In genomic region chr15:64152507-64153387, GRCh38 we compare ENCODE assay signal across 8 cellular contexts. TPM values are rescaled to one million over a fixed set of nuclear protein-coding genes. Genes with fewer than 3 reads are reported as not detected.
DNase-seq lines count a peak whose midpoint lies in the region; ATAC-seq and TF ChIP-seq lines count a peak whose summit lies in the region.

No MANE protein-coding gene starts in this region.

- peaks cover 31 to 39% of the 10 kb centered on the region in 2 donors for H3K36me3 Mint-ChIP-seq in CD14-positive monocyte
- peaks cover 42% of the 10 kb centered on the region for H3K36me3 Mint-ChIP-seq in activated T-helper 17 cell treated with anti-CD3 and anti-CD28 coated beads, Interleukin-2, amount 50 U/mL, for 72 hours (ENCODE audit: low read depth)

- H3K36me3 ChIP-seq in left lung (peaks cover 0 to 40% of the 10 kb centered on the region in 2 donors), urinary bladder (ENCODE audit: insufficient read depth) (peaks cover 8% of the 10 kb centered on the region)

- H3K9me3 Mint-ChIP-seq in CD14-positive monocyte: peaks cover 0 to 7% (median 2%) of the 10 kb centered on the region in 7 donors
- no peaks in the 10 kb centered on the region for H3K9me3 Mint-ChIP-seq in activated T-helper 17 cell treated with anti-CD3 and anti-CD28 coated beads, Interleukin-2, amount 50 U/mL, for 72 hours

- TF ChIP-seq CTCF in CD14-positive monocyte (IDR thresholded peaks at IDR 0.05) (no peak), left lung (IDR thresholded peaks at IDR 0.05) (no peak)

- intact Hi-C loops in CD14-positive monocyte (cut with micrococcal nuclease) (loop anchor here in 1 of 2 donors (5.0 kb wide), 1 partner anchor 400 kb away; no protein-coding TSS in a partner anchor), left lung (cut with DNase I) (no loop called here)

- H3K4me1 ChIP-seq in left lung (peaks cover 12 to 48% of the 10 kb centered on the region in 2 donors), urinary bladder (ENCODE audit: insufficient read depth) (no peaks in the 10 kb centered on the region)

- H3K4me3 ChIP-seq in left lung (peak overlapping the region; percentile 41 to 50), urinary bladder (ENCODE audit: low read depth, low read length) (peak overlapping the region; percentile 38)

- peak; percentile 10 for ATAC-seq in GM18517 (IDR thresholded peaks at IDR 0.05; ENCODE audit: unreplicated experiment)
- peak; percentile 20 for ATAC-seq in HG03354 (IDR thresholded peaks at IDR 0.05; ENCODE audit: poor library complexity, severe bottlenecking, unreplicated experiment)
- no peak for ATAC-seq in activated T-helper 17 cell treated with anti-CD3 and anti-CD28 coated beads, Interleukin-2, amount 50 U/mL, for 72 hours (replicated peaks)
- ATAC-seq in left lung: peak; percentile 3
- no peak for ATAC-seq in HG03175 (IDR thresholded peaks at IDR 0.05; ENCODE audit: unreplicated experiment)

- H3K27me3 ChIP-seq in left lung: peaks cover 13 to 31% of the 10 kb centered on the region in 2 donors

- peaks cover 38% of the 10 kb centered on the region for H3K4me1 Mint-ChIP-seq in CD14-positive monocyte
- H3K4me1 Mint-ChIP-seq in activated T-helper 17 cell treated with anti-CD3 and anti-CD28 coated beads, Interleukin-2, amount 50 U/mL, for 72 hours: peaks cover 13% of the 10 kb centered on the region

- WGBS in urinary bladder: 23% methylated on average over 27 of the region's 27 CpGs

- H3K4me3 Mint-ChIP-seq in CD14-positive monocyte: peak overlapping the region; percentile 70 to 83
- H3K4me3 Mint-ChIP-seq in activated T-helper 17 cell treated with anti-CD3 and anti-CD28 coated beads, Interleukin-2, amount 50 U/mL, for 72 hours: peak overlapping the region; percentile 65

- peaks cover 24 to 34% (median 29%) of the 10 kb centered on the region in 3 donors for H3K27me3 Mint-ChIP-seq in CD14-positive monocyte (ENCODE audit: low read depth in 3 of 3)
- peaks cover 8% of the 10 kb centered on the region for H3K27me3 Mint-ChIP-seq in activated T-helper 17 cell treated with anti-CD3 and anti-CD28 coated beads, Interleukin-2, amount 50 U/mL, for 72 hours

- H3K9me3 ChIP-seq in left lung: no peaks in the 10 kb centered on the region

- H3K27ac Mint-ChIP-seq in CD14-positive monocyte: no peak overlapping the region
- H3K27ac Mint-ChIP-seq in activated T-helper 17 cell treated with anti-CD3 and anti-CD28 coated beads, Interleukin-2, amount 50 U/mL, for 72 hours: no peak overlapping the region

- H3K27ac ChIP-seq in left lung: no peak overlapping the region
- no peak overlapping the region for H3K27ac ChIP-seq in urinary bladder (ENCODE audit: low read depth)

- DNase-seq in CD14-positive monocyte (ENCODE audit: low spot score): peak; percentile 46
- DNase-seq in left lung: no peak
- DNase-seq in NCI-H774 (lab: John Stamatoyannopoulos, UW): no peak

RNA-seq across cellular contexts. Expression of gene SNX22, which starts 1.2 kb away (rescaled TPM):
- polyA plus RNA-seq in CD14-positive monocyte: 1 to 10 TPM in 1 of 2 donors, under 1 TPM in 1; 0.80 to 1.2 TPM
- total RNA-seq in activated T-helper 17 cell treated with anti-CD3 and anti-CD28 coated beads, Interleukin-2, amount 50 U/mL, for 72 hours: under 1 TPM; 0.26 to 0.77 TPM
- 1 to 10 TPM; 6.2 to 7.4 TPM for total RNA-seq in left lung
- 0.42 TPM for total RNA-seq in urinary bladder
- 1.1 TPM for polyA plus RNA-seq in urinary bladder

RNA-seq across cellular contexts. Expression of gene PPIB, which starts 10.1 kb away (rescaled TPM):
- polyA plus RNA-seq in CD14-positive monocyte: 100 to 1,000 TPM; 520 to 532 TPM
- total RNA-seq in activated T-helper 17 cell treated with anti-CD3 and anti-CD28 coated beads, Interleukin-2, amount 50 U/mL, for 72 hours: 100 to 1,000 TPM; 194 to 363 TPM
- total RNA-seq in left lung: 100 to 1,000 TPM; 554 to 728 TPM
- 309 TPM for total RNA-seq in urinary bladder
- 420 TPM for polyA plus RNA-seq in urinary bladder

RNA-seq across cellular contexts. Expression of gene SNX1, which starts 57.0 kb away (rescaled TPM):
- 100 to 1,000 TPM; 115 TPM for polyA plus RNA-seq in CD14-positive monocyte
- total RNA-seq in activated T-helper 17 cell treated with anti-CD3 and anti-CD28 coated beads, Interleukin-2, amount 50 U/mL, for 72 hours: 100 to 1,000 TPM in 1 of 2 donors, 10 to 100 TPM in 1; 91.3 to 126 TPM
- 100 to 1,000 TPM; 150 to 160 TPM for total RNA-seq in left lung
- total RNA-seq in urinary bladder: 59.4 TPM
- polyA plus RNA-seq in urinary bladder: 76.6 TPM

RNA-seq across cellular contexts. Expression of gene CIAO2A, which starts 59.1 kb away (rescaled TPM):
- 100 to 1,000 TPM; 261 to 265 TPM for polyA plus RNA-seq in CD14-positive monocyte
- 10 to 100 TPM; 71.7 to 99.1 TPM for total RNA-seq in activated T-helper 17 cell treated with anti-CD3 and anti-CD28 coated beads, Interleukin-2, amount 50 U/mL, for 72 hours
- total RNA-seq in left lung: 10 to 100 TPM; 51.4 to 73.0 TPM
- 54.6 TPM for total RNA-seq in urinary bladder
- polyA plus RNA-seq in urinary bladder: 33.5 TPM

Comparison
In these comparisons a context has a peak if more than half of its experiments do, and no peak if none do; other contexts are left out.
1. ATAC-seq: peak in GM18517 (single experiment), HG03354 (single experiment) and left lung (single experiment); none in activated T-helper 17 cell treated with anti-CD3 and anti-CD28 coated beads, Interleukin-2, amount 50 U/mL, for 72 hours (single experiment) and HG03175 (single experiment).